ENCODE assay signal across 21 cellular contexts in the genomic region with DNA sequence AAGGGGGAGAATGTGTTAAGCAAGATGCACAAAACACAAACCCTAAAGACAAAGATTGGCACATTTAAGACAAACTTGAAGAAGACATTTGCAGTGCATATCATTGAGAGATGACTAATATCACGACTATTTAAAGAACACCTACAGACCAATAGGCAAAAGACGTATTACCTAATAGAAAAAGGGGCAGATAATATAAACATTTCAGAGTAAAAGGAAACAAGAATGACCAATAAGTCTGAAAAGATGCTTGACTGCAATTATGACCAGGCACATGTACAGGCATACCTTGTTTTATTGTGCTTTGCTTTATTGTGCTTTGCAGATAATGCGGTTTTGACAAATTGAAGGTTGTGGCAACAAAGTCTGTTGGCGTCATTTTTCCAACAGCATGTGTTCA.
"Had no signal": no experiment of that assay in that cellular context is flagged by ENCODE, and none has a peak within 500 bp of the region (broad histone marks: within the 10 kb centered on the region; RNA-seq: fewer than 3 reads in every experiment).

No MANE protein-coding gene starts in this region.

- H3K36me3 ChIP-seq: esophagus muscularis mucosa, ovary, prostate gland, uterus had no signal

- DNase-seq: activated CD8-positive, alpha-beta memory T cell treated with anti-CD3 and anti-CD28 coated beads, Interleukin-2, amount 50 U/mL, for 48 hours; activated naive CD4-positive, alpha-beta T cell; activated naive CD8-positive, alpha-beta T cell treated with anti-CD3 and anti-CD28 coated beads for 36 hours; activated T-cell treated with anti-CD3 and anti-CD28 coated beads, Interleukin-2, amount 50 U/mL, for 4 hours; amniotic stem cell; dermis blood vessel endothelial cell; effector memory CD4-positive, alpha-beta T cell; glutamatergic neuron; hypothalamus; left ventricle myocardium superior; ovary; spleen; stimulated activated CD4-positive, alpha-beta T cell treated with anti-CD3 and anti-CD28 coated beads, Interleukin-4, amount 100 ng/mL, for 1 hour; stimulated activated naive CD4-positive, alpha-beta T cell; T-helper 9 cell; testis; uterus had no signal

- H3K27ac ChIP-seq: esophagus muscularis mucosa, ovary, prostate gland, spleen, testis, uterus had no signal

- H3K4me3 ChIP-seq: esophagus muscularis mucosa, ovary, prostate gland, spleen, testis, uterus had no signal

- H3K9me3 ChIP-seq: esophagus muscularis mucosa, ovary, prostate gland, spleen, testis, uterus had no signal

- ATAC-seq: activated T-cell treated with anti-CD3 and anti-CD28 coated beads, Interleukin-2, amount 50 U/mL, for 4 hours; left ventricle myocardium superior; natural killer cell treated with Interleukin-12 subunit alpha and Interleukin-12 subunit beta and Interleukin-15 and Interleukin-18, amount 100 ng/mL, for 72 hours; WTC11 had no signal

- H3K27me3 ChIP-seq: esophagus muscularis mucosa, ovary, spleen, testis, uterus had no signal

- H3K4me1 ChIP-seq: testis, uterus had no signal
